In genomic region chr1:239987103-239987745, GRCh38 we compare ENCODE assay signal across 8 cellular contexts.
DNase-seq lines count a peak whose midpoint lies in the region; ATAC-seq and TF ChIP-seq lines count a peak whose summit lies in the region.

No MANE protein-coding gene starts in this region.

- TF ChIP-seq CTCF in C4-2B (conservative IDR thresholded peaks at IDR 0.05) (peak; percentile 92), OCI-LY1 (IDR thresholded peaks at IDR 0.05; ENCODE audit: low read length) (peak; percentile 50), colonic mucosa (IDR thresholded peaks at IDR 0.05) (peak; percentile 76), nephron (IDR thresholded peaks at IDR 0.05; ENCODE audit: unreplicated experiment in 3 of 3) (peak; percentile 70 to 75 (median 75))

- no peaks in the 10 kb centered on the region for H3K9me2 ChIP-seq in OCI-LY1 (ENCODE audit: low read depth, low read length)

- H3K79me2 ChIP-seq in OCI-LY1 (ENCODE audit: insufficient read depth, low read length), result no peaks in the 10 kb centered on the region

- no peak overlapping the region for H3K4me3 ChIP-seq in OCI-LY1 (ENCODE audit: low read depth, low read length, poor library complexity, severe bottlenecking)
- no peak overlapping the region for H3K4me3 ChIP-seq in colonic mucosa

- H3K4me2 ChIP-seq in OCI-LY1 (ENCODE audit: low read length), result no peak overlapping the region

- peaks cover 27% of the 10 kb centered on the region for H3K9me3 Mint-ChIP-seq in nephron

- no peaks in the 10 kb centered on the region for H3K36me3 Mint-ChIP-seq in nephron (ENCODE audit: low read depth)

- peak; percentile 54 for ATAC-seq in GM21360 (IDR thresholded peaks at IDR 0.05; ENCODE audit: unreplicated experiment)
- no peak for ATAC-seq in GM21381 (IDR thresholded peaks at IDR 0.05; ENCODE audit: unreplicated experiment)

- H3K4me1 Mint-ChIP-seq in nephron, result no peaks in the 10 kb centered on the region

- peak; percentile 30 for DNase-seq in colonic mucosa
- DNase-seq in NK-92 treated with Interleukin-12 subunit alpha and Interleukin-12 subunit beta, amount 100 ng/mL, for 24 hours (lab: John Stamatoyannopoulos, UW), result no peak
- DNase-seq in activated CD4-positive, CD25-positive, alpha-beta regulatory T cell treated with anti-CD3 and anti-CD28 coated beads, Interleukin-2, amount 50 U/mL, for 72 hours, result no peak

- H3K27me3 Mint-ChIP-seq in nephron (ENCODE audit: low read depth), result peaks cover 7% of the 10 kb centered on the region

- H3K9me3 ChIP-seq in OCI-LY1 (ENCODE audit: low read length) (peaks cover 17% of the 10 kb centered on the region), colonic mucosa (no peaks in the 10 kb centered on the region)

- intact Hi-C loops in colonic mucosa (cut with DNase I), result no loop called here

- no peaks in the 10 kb centered on the region for H3K36me3 ChIP-seq in OCI-LY1 (ENCODE audit: insufficient read depth, low read length)
- no peaks in the 10 kb centered on the region for H3K36me3 ChIP-seq in colonic mucosa

- H3K27me3 ChIP-seq in OCI-LY1 (ENCODE audit: insufficient read depth, low read length) (no peaks in the 10 kb centered on the region), colonic mucosa (no peaks in the 10 kb centered on the region)

- H3K4me1 ChIP-seq in OCI-LY1 (ENCODE audit: insufficient read depth, low read length, severe bottlenecking) (no peaks in the 10 kb centered on the region), colonic mucosa (no peaks in the 10 kb centered on the region)

- H3F3A ChIP-seq in OCI-LY1 (ENCODE audit: insufficient read depth, low read length), result no peaks in the 10 kb centered on the region

- no peak overlapping the region for H3K4me3 Mint-ChIP-seq in nephron

- no peak overlapping the region for H3K27ac ChIP-seq in C4-2B
- no peak overlapping the region for H3K27ac ChIP-seq in OCI-LY1 (ENCODE audit: low read depth, low read length, poor library complexity, severe bottlenecking)
- no peak overlapping the region for H3K27ac ChIP-seq in colonic mucosa

- no peak overlapping the region for H2AFZ ChIP-seq in OCI-LY1 (ENCODE audit: low read length)

- H3K9ac ChIP-seq in OCI-LY1 (ENCODE audit: low read length), result no peak overlapping the region
- no peak overlapping the region for H3K9ac ChIP-seq in colonic mucosa (ENCODE audit: low read depth in 2 of 2, low read length in 2 of 2)

- H3K27ac Mint-ChIP-seq in nephron, result no peak overlapping the region

- no peaks in the 10 kb centered on the region for H4K20me1 ChIP-seq in OCI-LY1 (ENCODE audit: insufficient read depth, low read length)
